In genomic region chr3:57068437-57069089, GRCh38 we compare ENCODE assay signal across 9 cellular contexts. TPM values are rescaled to one million over a fixed set of nuclear protein-coding genes. Genes with fewer than 3 reads are reported as not detected.
DNase-seq lines count a peak whose midpoint lies in the region; ATAC-seq, FAIRE-seq and TF ChIP-seq lines count a peak whose summit lies in the region.
"Had no signal": no experiment of that assay in that cellular context is flagged by ENCODE, and none has a peak within 500 bp of the region (broad histone marks: within the 10 kb centered on the region; RNA-seq: fewer than 3 reads in every experiment).

No MANE protein-coding gene starts in this region.

- no TSS peak for BruUV-seq in endothelial cell of umbilical vein (replicated peaks; lab: Mats Ljungman, UMichigan)

- no peaks in the 10 kb centered on the region for H3K27me3 Mint-ChIP-seq in nephron (ENCODE audit: low read depth)

- peak; percentile 71 to 85 for ATAC-seq in activated CD4-positive, CD25-positive, alpha-beta regulatory T cell treated with anti-CD3 and anti-CD28 coated beads, Interleukin-2, amount 50 U/mL, for 24 hours
- peak; percentile 99 for ATAC-seq in HG02852 (IDR thresholded peaks at IDR 0.05; ENCODE audit: unreplicated experiment)

- H3K4me2 ChIP-seq in endothelial cell of umbilical vein (ENCODE audit: insufficient read depth, low read length): peak overlapping the region; percentile 41

- intact Hi-C loops in endothelial cell of umbilical vein (cut with micrococcal nuclease): no loop called here

- H3K9ac ChIP-seq in endothelial cell of umbilical vein (replicated peaks; ENCODE audit: extremely low read depth, insufficient read depth, low read length): no peak overlapping the region

- FAIRE-seq in endothelial cell of umbilical vein (lab: Jason Lieb, UNC): peak; percentile 78

- no peak overlapping the region for H3K4me3 ChIP-seq in endothelial cell of umbilical vein (replicated peaks in 1 of 3; ENCODE audit: insufficient read depth in 1 of 3, low read depth in 1 of 3, low read length in 3 of 3)

- DNase-seq in activated CD4-positive, CD25-positive, alpha-beta regulatory T cell treated with anti-CD3 and anti-CD28 coated beads, Interleukin-2, amount 50 U/mL, for 72 hours: no peak
- DNase-seq in NOMO-1 treated with DMSO at 0.1 percent for 48 hours (lab: John Stamatoyannopoulos, UW; ENCODE audit: unreplicated experiment) (peak; percentile 84), endothelial cell of umbilical vein (ENCODE audit: low read depth, low spot score) (peak; percentile 66), NCI-H1092 (lab: John Stamatoyannopoulos, UW) (no peak)
- DNase-seq in effector CD4-positive, alpha-beta T cell: no peak

- no peaks in the 10 kb centered on the region for H3K9me1 ChIP-seq in endothelial cell of umbilical vein (replicated peaks; ENCODE audit: control insufficient read depth, extremely low read depth, insufficient read depth, low read length)

- TF ChIP-seq CTCF in endothelial cell of umbilical vein (IDR thresholded peaks at IDR 0.05; ENCODE audit: extremely low read depth in 1 of 2, insufficient read depth in 1 of 2, low read depth in 1 of 2, low read length in 2 of 2) (no peak), nephron (IDR thresholded peaks at IDR 0.05; ENCODE audit: unreplicated experiment in 3 of 3) (no peak)

- no peaks in the 10 kb centered on the region for H3K27me3 ChIP-seq in endothelial cell of umbilical vein (ENCODE audit: control insufficient read depth in 2 of 2, insufficient read depth in 2 of 2, low read length in 2 of 2)

- dilution Hi-C loops in endothelial cell of umbilical vein (cut with MboI; ENCODE audit: extremely low pct_ligation_motif_present, low sequenced_read_pairs): no loop called here

- H3K4me1 Mint-ChIP-seq in nephron: peaks cover 33% of the 10 kb centered on the region
- H3K4me1 Mint-ChIP-seq: activated naive CD4-positive, alpha-beta T cell treated with anti-CD3 and anti-CD28 coated beads, Interleukin-2, amount 50 U/mL, for 24 hours had no signal

- POLR2A ChIA-PET in endothelial cell of umbilical vein (lab: Charles Lee): no interaction called here

- H4K20me1 ChIP-seq in endothelial cell of umbilical vein (replicated peaks; ENCODE audit: control insufficient read depth, extremely low read depth, insufficient read depth, low read length): no peaks in the 10 kb centered on the region

- peaks cover 10% of the 10 kb centered on the region for H3K4me1 ChIP-seq in endothelial cell of umbilical vein (ENCODE audit: control insufficient read depth, extremely low read depth, insufficient read depth, low read length)

- H3K27ac Mint-ChIP-seq in nephron: peak overlapping the region; percentile 80 to 96 (median 94)
- H3K27ac Mint-ChIP-seq: activated naive CD4-positive, alpha-beta T cell treated with anti-CD3 and anti-CD28 coated beads, Interleukin-2, amount 50 U/mL, for 24 hours had no signal

- no peaks in the 10 kb centered on the region for H3K79me2 ChIP-seq in endothelial cell of umbilical vein (ENCODE audit: control insufficient read depth, insufficient read depth, low read length)

- peaks cover 3% of the 10 kb centered on the region for H3K9me3 Mint-ChIP-seq in nephron
- H3K9me3 Mint-ChIP-seq: activated naive CD4-positive, alpha-beta T cell treated with anti-CD3 and anti-CD28 coated beads, Interleukin-2, amount 50 U/mL, for 24 hours had no signal

- no peak for TF ChIP-seq POLR2A in endothelial cell of umbilical vein (IDR thresholded peaks at IDR 0.05; ENCODE audit: low read depth, low read length)

- CTCF ChIA-PET in endothelial cell of umbilical vein (lab: Charles Lee): interaction anchor here (0.6 to 1.1 kb wide), 4 partner anchors 8 to 72 kb away, joined by 3 to 4 read pairs (median 3); partner anchors contain the start of gene SPATA12

- no peaks in the 10 kb centered on the region for H3K36me3 ChIP-seq in endothelial cell of umbilical vein (ENCODE audit: control insufficient read depth in 2 of 2, extremely low read depth in 1 of 2, insufficient read depth in 2 of 2, low read length in 2 of 2)

- H2AFZ ChIP-seq in endothelial cell of umbilical vein (ENCODE audit: low read depth, low read length): peak overlapping the region; percentile 58

- H3K36me3 Mint-ChIP-seq in nephron (ENCODE audit: low read depth): peaks cover 12% of the 10 kb centered on the region
- H3K36me3 Mint-ChIP-seq: activated naive CD4-positive, alpha-beta T cell treated with anti-CD3 and anti-CD28 coated beads, Interleukin-2, amount 50 U/mL, for 24 hours had no signal

- H3K4me3 Mint-ChIP-seq in nephron: peak overlapping the region in 1 of 3 experiments; percentile 5
- H3K4me3 Mint-ChIP-seq: activated naive CD4-positive, alpha-beta T cell treated with anti-CD3 and anti-CD28 coated beads, Interleukin-2, amount 50 U/mL, for 24 hours had no signal

- no peaks in the 10 kb centered on the region for H3K9me3 ChIP-seq in endothelial cell of umbilical vein (replicated peaks; ENCODE audit: control insufficient read depth, insufficient read depth, low read length)

- peak overlapping the region; percentile 33 for H3K27ac ChIP-seq in endothelial cell of umbilical vein (ENCODE audit: insufficient read depth, low read depth, low read length)

TF ChIP-seq in endothelial cell of umbilical vein, 7 proteins besides CTCF, POLR2A, EP300 and RAD21:
- TF ChIP-seq MYC (IDR thresholded peaks at IDR 0.05; ENCODE audit: low read depth, low read length): no peak
- peak; percentile 73 for TF ChIP-seq FOS (IDR thresholded peaks at IDR 0.05; ENCODE audit: borderline replicate concordance, insufficient read depth, low read length)
- TF ChIP-seq GATA2 (IDR thresholded peaks at IDR 0.05; ENCODE audit: insufficient read depth, insufficient read length, low read depth, low read length): peak; percentile 16

RNA-seq across cellular contexts. Expression of gene SPATA12, which starts 8.1 kb away (rescaled TPM):
- 0.14 TPM in 1 of 2 replicates, not detected in the other for total RNA-seq in endothelial cell of umbilical vein
- polyA plus RNA-seq in endothelial cell of umbilical vein: 0.13 and 0.18 TPM in 2 replicates
- polyA plus RNA-seq in endothelial cell of umbilical vein (2011; cell fraction: cytosol; rRNA removed): 0.13 and 0.14 TPM in 2 replicates
- polyA plus RNA-seq in endothelial cell of umbilical vein (2011; cell fraction: nucleus; rRNA removed): 0.17 and 0.20 TPM in 2 replicates
- polyA plus RNA-seq in endothelial cell of umbilical vein (2012): 0.11 and 0.20 TPM in 2 replicates
- polyA minus RNA-seq in endothelial cell of umbilical vein: 0.22 TPM in 1 of 2 replicates, not detected in the other
- not detected for polyA minus RNA-seq in endothelial cell of umbilical vein (2011; cell fraction: cytosol; rRNA and poly(A)+ RNA removed)
- polyA minus RNA-seq in endothelial cell of umbilical vein (2011; cell fraction: nucleus; rRNA and poly(A)+ RNA removed): not detected in 2 replicates

Comparison
In these comparisons a context has a peak if more than half of its experiments do, and no peak if none do; other contexts are left out.
1. DNase-seq: peak in NOMO-1 treated with DMSO at 0.1 percent for 48 hours (single experiment) and endothelial cell of umbilical vein (single experiment); none in activated CD4-positive, CD25-positive, alpha-beta regulatory T cell treated with anti-CD3 and anti-CD28 coated beads, Interleukin-2, amount 50 U/mL, for 72 hours (single experiment), NCI-H1092 (single experiment) and effector CD4-positive, alpha-beta T cell (single experiment).